30 cellular contexts compared by ENCODE assay signal in genomic region chr2:186714611-186715010, GRCh38. TPM values are rescaled to one million over a fixed set of nuclear protein-coding genes. Genes with fewer than 3 reads are reported as not detected.
DNase-seq lines count a peak whose midpoint lies in the region; ATAC-seq and TF ChIP-seq lines count a peak whose summit lies in the region.
"Had no signal": no experiment of that assay in that cellular context is flagged by ENCODE, and none has a peak within 500 bp of the region (broad histone marks: within the 10 kb centered on the region; RNA-seq: fewer than 3 reads in every experiment).

No MANE protein-coding gene starts in this region.

- no peak overlapping the region for H2AFZ ChIP-seq in GM23338
- H2AFZ ChIP-seq in neuron (ENCODE audit: low read depth, low read length): peak overlapping the region; percentile 63
- H2AFZ ChIP-seq in smooth muscle cell (ENCODE audit: low read depth): no peak overlapping the region

- intact Hi-C loops in transverse colon (cut with DNase I; ENCODE audit: low total_unique reads): no loop called here

- H3F3A ChIP-seq in GM23338 (replicated peaks; ENCODE audit: low read depth) (no peaks in the 10 kb centered on the region), smooth muscle cell (ENCODE audit: low read depth) (no peaks in the 10 kb centered on the region)

- H3K4me2 ChIP-seq in GM23338 (peak overlapping the region; percentile 32), smooth muscle cell (no peak overlapping the region)
- H3K4me2 ChIP-seq: KMS-11, SK-N-SH had no signal

- H3K4me3 Mint-ChIP-seq in GM23338: no peak overlapping the region
- H3K4me3 Mint-ChIP-seq in brain: peak overlapping the region in 4 of 5 experiments; percentile 26 to 67 (median 47)
- H3K4me3 Mint-ChIP-seq: activated CD8-positive, alpha-beta memory T cell treated with anti-CD3 and anti-CD28 coated beads, Interleukin-2, amount 10 ng/mL, durations not matched to agents 7 days and 5 days; activated T-cell treated with anti-CD3 and anti-CD28 coated beads, Interleukin-2, amount 50 U/mL, for 72 hours; stimulated activated naive CD8-positive, alpha-beta T cell treated with anti-CD3 and anti-CD28 coated beads, Interleukin-15, Interleukin-2, amounts not matched to agents 100 ng/mL and 50 ng/mL, for 24 hours; T-helper 1 cell treated with Interleukin-12 subunit alpha and Interleukin-12 subunit beta and Interleukin-4 antibody, amounts not matched to agents 30 μg/mL and 1 μg/mL, for 36 hours had no signal

- peaks cover 4% of the 10 kb centered on the region for H3K27me3 Mint-ChIP-seq in GM23338 (ENCODE audit: insufficient read depth, low read depth, poor library complexity)
- no peaks in the 10 kb centered on the region for H3K27me3 Mint-ChIP-seq in brain
- H3K27me3 Mint-ChIP-seq: progenitor cell of endocrine pancreas; stimulated activated naive CD8-positive, alpha-beta T cell treated with anti-CD3 and anti-CD28 coated beads, Interleukin-15, Interleukin-2, amounts not matched to agents 100 ng/mL and 50 ng/mL, for 24 hours had no signal

- H3K27ac ChIP-seq in GM23338 (ENCODE audit: low read depth) (no peak overlapping the region), transverse colon (no peak overlapping the region), smooth muscle cell (ENCODE audit: low read depth) (no peak overlapping the region)
- H3K27ac ChIP-seq: C4-2B, heart left ventricle, HL-60, KMS-11, neutrophil, right lobe of liver, vagina had no signal

- H4K20me1 ChIP-seq in GM23338 (replicated peaks; ENCODE audit: insufficient read depth) (no peaks in the 10 kb centered on the region), smooth muscle cell (ENCODE audit: low read depth) (no peaks in the 10 kb centered on the region)

- TF ChIP-seq CTCF in GM23338 (conservative IDR thresholded peaks at IDR 0.05; ENCODE audit: low read depth in 2 of 2) (no peak), brain (conservative IDR thresholded peaks at IDR 0.05) (no peak), transverse colon (IDR thresholded peaks at IDR 0.05) (no peak), smooth muscle cell (IDR thresholded peaks at IDR 0.05; ENCODE audit: borderline replicate concordance, insufficient read depth, poor library complexity, severe bottlenecking) (no peak)

- in situ Hi-C loops in transverse colon (cut with MboI; ENCODE audit: low pct_ligation_motif_present in 1 of 4, low pct_unique_long_range_greater_than_20kb in 1 of 4, low sequenced_read_pairs in 3 of 4): no loop called here

- H3K9ac ChIP-seq in smooth muscle cell (ENCODE audit: low read depth): no peak overlapping the region
- H3K9ac ChIP-seq: KMS-11, SK-N-SH had no signal

- H3K9me3 ChIP-seq in neuron (ENCODE audit: low read length): no peaks in the 10 kb centered on the region
- no peaks in the 10 kb centered on the region for H3K9me3 ChIP-seq in transverse colon
- H3K9me3 ChIP-seq in smooth muscle cell (replicated peaks; ENCODE audit: low read depth): no peaks in the 10 kb centered on the region
- H3K9me3 ChIP-seq: heart left ventricle, neutrophil, right lobe of liver, SK-N-SH, vagina had no signal

- peaks cover under 1% of the 10 kb centered on the region; the same call in 1 of the 3 replicates for H3K36me3 Mint-ChIP-seq in GM23338 (ENCODE audit: low read depth)
- H3K36me3 Mint-ChIP-seq in brain: peaks cover 23% of the 10 kb centered on the region
- H3K36me3 Mint-ChIP-seq: activated CD8-positive, alpha-beta memory T cell treated with anti-CD3 and anti-CD28 coated beads, Interleukin-2, amount 10 ng/mL, durations not matched to agents 7 days and 5 days had no signal

- H3K79me2 ChIP-seq in GM23338 (replicated peaks; ENCODE audit: insufficient read depth) (peaks cover 10% of the 10 kb centered on the region; the same call in 1 of the 2 replicates), smooth muscle cell (ENCODE audit: low read depth) (no peaks in the 10 kb centered on the region)

- TF ChIP-seq EP300 in transverse colon (IDR thresholded peaks at IDR 0.05; ENCODE audit: low read depth): no peak

- H3K27ac Mint-ChIP-seq in GM23338: no peak overlapping the region
- H3K27ac Mint-ChIP-seq in brain: peak overlapping the region; percentile 59 to 98 (median 94)
- H3K27ac Mint-ChIP-seq: activated CD8-positive, alpha-beta memory T cell treated with anti-CD3 and anti-CD28 coated beads, Interleukin-2, amount 10 ng/mL, durations not matched to agents 7 days and 5 days; activated T-cell treated with anti-CD3 and anti-CD28 coated beads, Interleukin-2, amount 50 U/mL, for 72 hours; stimulated activated naive CD8-positive, alpha-beta T cell treated with anti-CD3 and anti-CD28 coated beads, Interleukin-15, Interleukin-2, amounts not matched to agents 100 ng/mL and 50 ng/mL, for 24 hours; T-helper 1 cell treated with Interleukin-12 subunit alpha and Interleukin-12 subunit beta and Interleukin-4 antibody, amounts not matched to agents 30 μg/mL and 1 μg/mL, for 36 hours had no signal

- H3K9me2 ChIP-seq in GM23338 (ENCODE audit: insufficient read depth): no peaks in the 10 kb centered on the region
- H3K9me2 ChIP-seq: SK-N-SH had no signal

- H3K4me1 ChIP-seq in GM23338 (ENCODE audit: insufficient read depth) (peaks cover 61% of the 10 kb centered on the region), neuron (ENCODE audit: insufficient read depth, low read length) (peaks cover 54% of the 10 kb centered on the region), transverse colon (no peaks in the 10 kb centered on the region), smooth muscle cell (ENCODE audit: low read depth) (peaks cover 35% of the 10 kb centered on the region)
- H3K4me1 ChIP-seq: heart left ventricle, right lobe of liver, vagina had no signal

- DNase-seq in GM23338 (ENCODE audit: low spot score): no peak
- DNase-seq in NCI-H146 treated with DMSO at 0.1 percent for 48 hours (lab: John Stamatoyannopoulos, UW; ENCODE audit: unreplicated experiment): peak; percentile 77
- DNase-seq in transverse colon: no peak
- no peak for DNase-seq in activated naive CD4-positive, alpha-beta T cell treated with anti-CD3 and anti-CD28 coated beads, Interleukin-2, amount 50 U/mL, for 16 hours
- no peak for DNase-seq in smooth muscle cell (lab: John Stamatoyannopoulos, UW; ENCODE audit: unreplicated experiment)
- DNase-seq: activated CD4-positive, alpha-beta T cell treated with anti-CD3 and anti-CD28 coated beads, Interleukin-2, amount 50 U/mL, for 4 hours; activated CD8-positive, alpha-beta memory T cell treated with anti-CD3 and anti-CD28 coated beads, Interleukin-2, amount 10 ng/mL, durations not matched to agents 7 days and 5 days; activated naive CD4-positive, alpha-beta T cell; activated T-cell treated with anti-CD3 and anti-CD28 coated beads, Interleukin-2, amount 50 U/mL, for 72 hours; central memory CD4-positive, alpha-beta T cell; HCEC 1CT; heart left ventricle; MM.1S; NCI-H2029; NCI-H446; NK-92 treated with Interleukin-12 subunit alpha and Interleukin-12 subunit beta, amount 100 ng/mL, for 24 hours; right lobe of liver; SK-N-SH; stimulated activated CD8-positive, alpha-beta memory T cell treated with anti-CD3 and anti-CD28 coated beads, Interleukin-4, amount 100 ng/mL, for 48 hours had no signal

- ATAC-seq in GM23338: no peak
- ATAC-seq: activated CD8-positive, alpha-beta memory T cell treated with anti-CD3 and anti-CD28 coated beads, Interleukin-2, amount 10 ng/mL, durations not matched to agents 7 days and 5 days; activated T-cell treated with anti-CD3 and anti-CD28 coated beads, Interleukin-2, amount 50 U/mL, for 72 hours; esophagus mucosa; heart left ventricle; right lobe of liver had no signal

- 71 to 74% methylated on average over 2 of the region's 2 CpGs for WGBS in transverse colon (ENCODE audit: low coverage in 1 of 2), 2 donors
- 85% methylated on average over 2 of the region's 2 CpGs for WGBS in smooth muscle cell (ENCODE audit: low lambda C conversion rate)

- H3K27me3 ChIP-seq in GM23338 (ENCODE audit: insufficient read depth) (no peaks in the 10 kb centered on the region), neuron (ENCODE audit: insufficient read depth, low read length) (no peaks in the 10 kb centered on the region), transverse colon (no peaks in the 10 kb centered on the region), smooth muscle cell (ENCODE audit: low read depth) (no peaks in the 10 kb centered on the region)
- H3K27me3 ChIP-seq: heart left ventricle, neutrophil, right lobe of liver, vagina had no signal

- H3K4me1 Mint-ChIP-seq in GM23338 (peaks cover 58% of the 10 kb centered on the region), brain (peaks cover 95% of the 10 kb centered on the region)
- H3K4me1 Mint-ChIP-seq: activated CD8-positive, alpha-beta memory T cell treated with anti-CD3 and anti-CD28 coated beads, Interleukin-2, amount 10 ng/mL, durations not matched to agents 7 days and 5 days had no signal

- no peak for TF ChIP-seq POLR2A in transverse colon (IDR thresholded peaks at IDR 0.05)

- H3K4me3 ChIP-seq in GM23338: no peak overlapping the region
- H3K4me3 ChIP-seq in neuron (ENCODE audit: low read length): no peak overlapping the region
- no peak overlapping the region for H3K4me3 ChIP-seq in transverse colon
- no peak overlapping the region for H3K4me3 ChIP-seq in smooth muscle cell
- H3K4me3 ChIP-seq: heart left ventricle, right lobe of liver, vagina had no signal

- H3K36me3 ChIP-seq in GM23338 (ENCODE audit: insufficient read depth) (no peaks in the 10 kb centered on the region), neuron (ENCODE audit: insufficient read depth, low read length) (no peaks in the 10 kb centered on the region), transverse colon (no peaks in the 10 kb centered on the region), smooth muscle cell (ENCODE audit: low read depth) (no peaks in the 10 kb centered on the region)
- H3K36me3 ChIP-seq: heart left ventricle, neutrophil, right lobe of liver, vagina had no signal

- H3K9me3 Mint-ChIP-seq in GM23338 (no peaks in the 10 kb centered on the region), brain (no peaks in the 10 kb centered on the region)
- H3K9me3 Mint-ChIP-seq: activated T-cell treated with anti-CD3 and anti-CD28 coated beads, Interleukin-2, amount 50 U/mL, for 72 hours; stimulated activated naive CD8-positive, alpha-beta T cell treated with anti-CD3 and anti-CD28 coated beads, Interleukin-15, Interleukin-2, amounts not matched to agents 100 ng/mL and 50 ng/mL, for 24 hours; T-helper 1 cell treated with Interleukin-12 subunit alpha and Interleukin-12 subunit beta and Interleukin-4 antibody, amounts not matched to agents 30 μg/mL and 1 μg/mL, for 36 hours had no signal

RNA-seq across cellular contexts. Expression of gene FAM171B, which starts 20.8 kb away (rescaled TPM):
- total RNA-seq in GM23338 (2014; rRNA removed; shearing (Covaris generic)): 26.3 and 27.2 TPM in 2 replicates
- polyA plus RNA-seq in GM23338 (2016; fragmentation: Nextera tagmentation; extraction: Ambion mirVana) (9.8 and 10.7 TPM in 2 replicates), brain (ENCODE audit: insufficient read depth, low read depth, low replicate concordance) (6.3 TPM), smooth muscle cell (1.3 and 2.9 TPM in 2 replicates)
- total RNA-seq in transverse colon (1 to 10 TPM; 2.0 to 3.6 (median 2.3) TPM), smooth muscle cell (13.9 TPM in 2 replicates)
